ENCODE assay signal across 21 cellular contexts in the genomic region with DNA sequence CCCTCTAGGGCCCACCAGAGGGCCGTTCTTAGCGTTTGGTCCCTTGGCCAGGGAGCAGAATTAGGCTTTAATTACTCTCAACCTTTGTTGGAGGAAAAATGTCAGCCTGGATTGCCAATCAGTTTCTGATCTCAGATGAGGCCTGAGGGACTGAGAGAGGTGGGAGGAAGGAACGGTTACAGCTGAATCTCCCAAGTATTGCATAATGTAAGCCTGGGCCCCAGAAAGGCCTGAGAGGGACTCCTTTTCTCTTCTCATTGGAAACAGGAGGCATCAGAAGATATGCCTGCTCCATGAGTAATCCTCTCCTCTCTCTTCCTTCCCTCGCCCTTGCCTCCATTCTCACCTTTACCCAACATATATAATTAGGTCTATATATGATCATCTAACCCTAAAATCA.
DNase-seq lines count a peak whose midpoint lies in the region; ATAC-seq and TF ChIP-seq lines count a peak whose summit lies in the region.
"Had no signal": no experiment of that assay in that cellular context is flagged by ENCODE, and none has a peak within 500 bp of the region (broad histone marks: within the 10 kb centered on the region; RNA-seq: fewer than 3 reads in every experiment).

No MANE protein-coding gene starts in this region.

- no peak for TF ChIP-seq CTCF in fibroblast of villous mesenchyme (IDR thresholded peaks at IDR 0.05; ENCODE audit: insufficient read depth, low read depth, low read length)
- TF ChIP-seq CTCF in neural crest cell (conservative IDR thresholded peaks at IDR 0.05): no peak
- no peak for TF ChIP-seq CTCF in PC-9 (conservative IDR thresholded peaks at IDR 0.05)
- TF ChIP-seq CTCF in osteocyte (IDR thresholded peaks at IDR 0.05): no peak

- no peaks in the 10 kb centered on the region for H3K9me3 ChIP-seq in PC-9 (ENCODE audit: insufficient read depth, low read depth)
- H3K9me3 ChIP-seq: BE2C, breast epithelium, tibial nerve had no signal

- BruUV-seq in PC-9 (replicated peaks; lab: Mats Ljungman, UMichigan): no TSS peak

- POLR2A ChIA-PET in PC-9 (lab: Charles Lee; ENCODE audit: unreplicated experiment): no interaction called here

- no peaks in the 10 kb centered on the region for H3F3A ChIP-seq in PC-9 (ENCODE audit: insufficient read depth, low read depth)

- H3K9me3 Mint-ChIP-seq in neural crest cell (peaks cover 2% of the 10 kb centered on the region), osteocyte (ENCODE audit: unreplicated experiment) (no peaks in the 10 kb centered on the region)
- H3K9me3 Mint-ChIP-seq: activated naive CD4-positive, alpha-beta T cell treated with anti-CD3 and anti-CD28 coated beads, Interleukin-2, amount 50 U/mL, for 72 hours; activated T-cell treated with anti-CD3 and anti-CD28 coated beads, Interleukin-2, amount 50 U/mL, for 24 hours had no signal

- H3K4me3 ChIP-seq in fibroblast of villous mesenchyme (ENCODE audit: low read depth, low read length) (no peak overlapping the region), PC-9 (no peak overlapping the region)
- H3K4me3 ChIP-seq: breast epithelium, GM12878, skin epidermis, tibial nerve had no signal

- H3K27ac ChIP-seq in PC-9: no peak overlapping the region

- H3K27ac Mint-ChIP-seq in neural crest cell (ENCODE audit: unreplicated experiment): peak overlapping the region; percentile 32
- H3K27ac Mint-ChIP-seq in osteocyte (ENCODE audit: unreplicated experiment): no peak overlapping the region
- H3K27ac Mint-ChIP-seq: activated naive CD4-positive, alpha-beta T cell treated with anti-CD3 and anti-CD28 coated beads, Interleukin-2, amount 50 U/mL, for 72 hours; activated T-cell treated with anti-CD3 and anti-CD28 coated beads, Interleukin-2, amount 50 U/mL, for 24 hours had no signal

- DNase-seq in GF-D8 (lab: John Stamatoyannopoulos, UW) (peak; percentile 1), NOMO-1 treated with DMSO at 0.1 percent for 48 hours (lab: John Stamatoyannopoulos, UW; ENCODE audit: unreplicated experiment) (peak; percentile 52), fibroblast of villous mesenchyme (ENCODE audit: low read depth) (peak; percentile 41), neural crest cell (ENCODE audit: low read depth, low spot score) (no peak), PC-9 (no peak), NCI-H146 (lab: John Stamatoyannopoulos, UW) (no peak), osteocyte (ENCODE audit: extremely low spot score, unreplicated experiment) (no peak)
- DNase-seq: activated CD4-positive, alpha-beta T cell treated with anti-CD3 and anti-CD28 coated beads for 48 hours; activated T-cell treated with anti-CD3 and anti-CD28 coated beads, Interleukin-2, amount 50 U/mL, for 24 hours; BE2C; effector CD8-positive, alpha-beta T cell; GOT3; MM.1S had no signal

- no peaks in the 10 kb centered on the region for H4K20me1 ChIP-seq in PC-9 (ENCODE audit: insufficient read depth)

- ATAC-seq in HG02981 (IDR thresholded peaks at IDR 0.05; ENCODE audit: unreplicated experiment): no peak
- ATAC-seq: activated naive CD4-positive, alpha-beta T cell treated with anti-CD3 and anti-CD28 coated beads, Interleukin-2, amount 50 U/mL, for 72 hours; GM12878; HepG2; Panc1 had no signal

- no peaks in the 10 kb centered on the region for H3K36me3 ChIP-seq in PC-9 (ENCODE audit: low read depth)
- H3K36me3 ChIP-seq: BE2C, breast epithelium, tibial nerve had no signal

- no peaks in the 10 kb centered on the region for H3K9me2 ChIP-seq in PC-9 (ENCODE audit: insufficient read depth)

- H3K4me3 Mint-ChIP-seq in neural crest cell: no peak overlapping the region
- no peak overlapping the region for H3K4me3 Mint-ChIP-seq in osteocyte (ENCODE audit: unreplicated experiment)
- H3K4me3 Mint-ChIP-seq: activated T-cell treated with anti-CD3 and anti-CD28 coated beads, Interleukin-2, amount 50 U/mL, for 24 hours had no signal

- intact Hi-C loops in PC-9 (cut with micrococcal nuclease; ENCODE audit: unreplicated experiment): no loop called here

- H3K36me3 Mint-ChIP-seq in neural crest cell (ENCODE audit: low read depth) (no peaks in the 10 kb centered on the region), osteocyte (ENCODE audit: unreplicated experiment) (peaks cover 9% of the 10 kb centered on the region)

- no peaks in the 10 kb centered on the region for H3K27me3 Mint-ChIP-seq in neural crest cell (ENCODE audit: low read depth)
- H3K27me3 Mint-ChIP-seq in osteocyte (ENCODE audit: unreplicated experiment): no peaks in the 10 kb centered on the region
- H3K27me3 Mint-ChIP-seq: activated T-cell treated with anti-CD3 and anti-CD28 coated beads, Interleukin-2, amount 50 U/mL, for 24 hours had no signal

- H3K79me2 ChIP-seq in PC-9 (ENCODE audit: low read depth): no peaks in the 10 kb centered on the region

- H3K4me1 Mint-ChIP-seq in neural crest cell (no peaks in the 10 kb centered on the region), osteocyte (ENCODE audit: unreplicated experiment) (peaks cover 11% of the 10 kb centered on the region)

- H2AFZ ChIP-seq in PC-9: no peak overlapping the region

- H3K27me3 ChIP-seq in PC-9 (ENCODE audit: insufficient read depth, low read depth): no peaks in the 10 kb centered on the region
- H3K27me3 ChIP-seq: BE2C, breast epithelium, tibial nerve had no signal

- no peak overlapping the region for H3K4me2 ChIP-seq in PC-9

- CTCF ChIA-PET in PC-9 (lab: Charles Lee): no interaction called here

- H3K4me1 ChIP-seq in PC-9 (replicated peaks; ENCODE audit: insufficient read depth): no peaks in the 10 kb centered on the region
- H3K4me1 ChIP-seq: BE2C, breast epithelium had no signal

Comparison
In these comparisons a context has a peak if more than half of its experiments do, and no peak if none do; other contexts are left out.
1. DNase-seq: peak in GF-D8 (single experiment), NOMO-1 treated with DMSO at 0.1 percent for 48 hours (single experiment) and fibroblast of villous mesenchyme (single experiment); none in neural crest cell (single experiment), PC-9 (0 of 2), NCI-H146 (single experiment) and osteocyte (single experiment).